Comparison of ENCODE assay signal across 6 cellular contexts in the genomic region with DNA sequence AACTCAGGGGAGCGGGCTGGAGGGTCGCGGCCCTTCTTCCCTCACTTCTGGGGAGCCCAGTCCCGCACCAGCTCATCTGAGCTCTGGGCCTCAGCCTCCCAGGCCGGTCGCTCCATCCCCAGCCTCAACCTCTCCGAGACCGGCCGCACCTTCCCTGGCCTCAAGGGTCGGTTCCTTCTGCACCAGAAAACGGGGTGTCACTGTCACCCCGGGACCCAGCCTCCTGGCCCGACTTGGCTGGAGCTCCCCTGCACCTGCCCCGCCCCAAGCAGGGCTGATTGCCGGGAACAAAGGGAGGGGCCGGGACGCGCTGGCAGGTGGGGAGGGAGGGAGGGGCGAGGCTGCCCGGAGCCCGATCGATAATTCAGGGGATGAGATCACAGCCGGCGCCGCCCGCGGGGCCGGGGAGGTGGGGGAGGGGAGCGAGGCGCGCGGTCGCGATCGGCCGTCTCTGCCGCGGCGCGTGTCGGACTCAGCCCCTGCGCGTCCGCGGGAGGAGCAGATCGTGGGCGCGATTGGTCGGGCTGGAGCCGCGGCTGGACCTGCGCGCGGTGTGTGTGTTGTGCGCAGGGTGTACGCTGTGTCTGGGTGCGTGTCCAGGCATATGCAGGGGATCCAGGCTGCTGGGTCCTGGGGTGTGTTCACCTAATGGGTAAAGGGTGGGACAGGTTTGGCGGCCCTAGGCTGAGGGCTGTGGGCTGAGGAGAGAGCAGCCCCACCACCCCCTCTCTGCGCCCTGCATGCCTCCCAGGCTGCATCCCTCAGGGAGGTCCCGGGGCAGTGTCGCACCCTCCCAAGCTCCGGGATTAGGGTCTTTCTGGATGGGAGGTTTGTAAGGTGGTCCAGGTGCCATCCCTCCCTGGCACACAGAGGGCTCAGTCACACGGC. TPM values are rescaled to one million over a fixed set of nuclear protein-coding genes. Genes with fewer than 3 reads are reported as not detected.
DNase-seq lines count a peak whose midpoint lies in the region; ATAC-seq, FAIRE-seq and TF ChIP-seq lines count a peak whose summit lies in the region.

No MANE protein-coding gene starts in this region.

- H3K9me3 ChIP-seq in gastroesophageal sphincter = no peaks in the 10 kb centered on the region

- no peak for TF ChIP-seq CTCF in gastroesophageal sphincter (IDR thresholded peaks at IDR 0.05)
- no peak for TF ChIP-seq CTCF in foreskin keratinocyte (conservative IDR thresholded peaks at IDR 0.05)

- H3K36me3 Mint-ChIP-seq in activated naive CD4-positive, alpha-beta T cell treated with anti-CD3 and anti-CD28 coated beads, Interleukin-2, amount 50 U/mL, for 24 hours = no peaks in the 10 kb centered on the region
- H3K36me3 Mint-ChIP-seq in stimulated activated naive B cell treated with anti-CD40 and anti-IgM and Interleukin-4, amounts not matched to agents 10 μg/mL and 1 μg/mL and 100 μg/mL, for 72 hours = peaks cover 0 to 2% of the 10 kb centered on the region in 2 donors

- peaks cover 0 to 31% (median 16%) of the 10 kb centered on the region in 3 donors for H3K4me1 ChIP-seq in gastroesophageal sphincter
- no peaks in the 10 kb centered on the region for H3K4me1 ChIP-seq in foreskin keratinocyte

- no peak for DNase-seq in activated naive CD4-positive, alpha-beta T cell treated with Interleukin-2 at 50 U/mL for 16 hours
- DNase-seq in stimulated activated naive B cell treated with anti-CD40 and anti-IgM and Interleukin-4, amounts not matched to agents 10 μg/mL and 1 μg/mL and 100 μg/mL, for 72 hours = no peak
- no peak for DNase-seq in GM19239 (ENCODE audit: insufficient read length, low spot score)
- no peak for DNase-seq in foreskin keratinocyte

- no peak overlapping the region for H3K27ac Mint-ChIP-seq in activated naive CD4-positive, alpha-beta T cell treated with anti-CD3 and anti-CD28 coated beads, Interleukin-2, amount 50 U/mL, for 24 hours
- no peak overlapping the region for H3K27ac Mint-ChIP-seq in stimulated activated naive B cell treated with anti-CD40 and anti-IgM and Interleukin-4, amounts not matched to agents 10 μg/mL and 1 μg/mL and 100 μg/mL, for 72 hours

- H3K27ac ChIP-seq in gastroesophageal sphincter = peak overlapping the region in 3 of 4 donors; percentile 38 to 88 (median 73)
- H3K27ac ChIP-seq in foreskin keratinocyte = no peak overlapping the region

- H3K27me3 ChIP-seq in gastroesophageal sphincter = peaks cover 15% of the 10 kb centered on the region
- H3K27me3 ChIP-seq in foreskin keratinocyte = peaks cover 29% of the 10 kb centered on the region

- WGBS in gastroesophageal sphincter (ENCODE audit: low coverage in 1 of 2), 2 donors = no CpG with 5 or more reads among the region's 63 CpGs

- no peak for FAIRE-seq in GM19239 (lab: Jason Lieb, UNC)

- H3K27me3 Mint-ChIP-seq in activated naive CD4-positive, alpha-beta T cell treated with anti-CD3 and anti-CD28 coated beads, Interleukin-2, amount 50 U/mL, for 24 hours = peaks cover 14% of the 10 kb centered on the region
- H3K27me3 Mint-ChIP-seq in stimulated activated naive B cell treated with anti-CD40 and anti-IgM and Interleukin-4, amounts not matched to agents 10 μg/mL and 1 μg/mL and 100 μg/mL, for 72 hours = peaks cover 26 to 38% of the 10 kb centered on the region in 2 donors

- ATAC-seq in gastroesophageal sphincter (peak; percentile 45), foreskin keratinocyte (no peak)
- peak in 1 of 2 donors; percentile 20 for ATAC-seq in stimulated activated naive B cell treated with anti-CD40 and anti-IgM and Interleukin-4, amounts not matched to agents 10 μg/mL and 1 μg/mL and 100 μg/mL, for 72 hours (replicated peaks)

- H3K36me3 ChIP-seq in gastroesophageal sphincter = no peaks in the 10 kb centered on the region

- H3K4me3 ChIP-seq in gastroesophageal sphincter = peak overlapping the region; percentile 8 to 79

- no peak for TF ChIP-seq POLR2A in gastroesophageal sphincter (IDR thresholded peaks at IDR 0.05)

- no peak for TF ChIP-seq EP300 in gastroesophageal sphincter (IDR thresholded peaks at IDR 0.05)

- no peaks in the 10 kb centered on the region for H3K9me3 Mint-ChIP-seq in activated naive CD4-positive, alpha-beta T cell treated with anti-CD3 and anti-CD28 coated beads, Interleukin-2, amount 50 U/mL, for 24 hours
- peaks cover 7 to 20% of the 10 kb centered on the region in 2 donors for H3K9me3 Mint-ChIP-seq in stimulated activated naive B cell treated with anti-CD40 and anti-IgM and Interleukin-4, amounts not matched to agents 10 μg/mL and 1 μg/mL and 100 μg/mL, for 72 hours

- H3K4me1 Mint-ChIP-seq in activated naive CD4-positive, alpha-beta T cell treated with anti-CD3 and anti-CD28 coated beads, Interleukin-2, amount 50 U/mL, for 24 hours = peaks cover 5% of the 10 kb centered on the region
- peaks cover 2 to 6% of the 10 kb centered on the region in 2 donors for H3K4me1 Mint-ChIP-seq in stimulated activated naive B cell treated with anti-CD40 and anti-IgM and Interleukin-4, amounts not matched to agents 10 μg/mL and 1 μg/mL and 100 μg/mL, for 72 hours

- peak overlapping the region; percentile 80 for H3K4me3 Mint-ChIP-seq in activated naive CD4-positive, alpha-beta T cell treated with anti-CD3 and anti-CD28 coated beads, Interleukin-2, amount 50 U/mL, for 24 hours
- peak overlapping the region; percentile 69 to 83 for H3K4me3 Mint-ChIP-seq in stimulated activated naive B cell treated with anti-CD40 and anti-IgM and Interleukin-4, amounts not matched to agents 10 μg/mL and 1 μg/mL and 100 μg/mL, for 72 hours

RNA-seq across cellular contexts. Expression of a gene that starts 1.1 kb away (rescaled TPM):
- total RNA-seq in gastroesophageal sphincter (10 to 100 TPM; 14.7 to 24.6 (median 20.4) TPM), foreskin keratinocyte (0.42 and 0.54 TPM in 2 replicates)
- polyA plus RNA-seq in foreskin keratinocyte = 0.38 and 0.41 TPM in 2 replicates

RNA-seq across cellular contexts. Expression of a gene that starts 34.4 kb away (rescaled TPM):
- total RNA-seq in gastroesophageal sphincter = under 1 TPM in 3 of 4 donors, not detected in 1; 0.20 to 0.46 (median 0.40) TPM
- total RNA-seq in foreskin keratinocyte = 0.07 and 0.10 TPM in 2 replicates
- 0.09 and 0.15 TPM in 2 replicates for polyA plus RNA-seq in foreskin keratinocyte

RNA-seq across cellular contexts. Expression of a gene that starts 45.4 kb away (rescaled TPM):
- total RNA-seq in gastroesophageal sphincter = 10 to 100 TPM; 50.3 to 83.9 (median 69.7) TPM
- 7.3 and 7.9 TPM in 2 replicates for total RNA-seq in foreskin keratinocyte
- 7.6 and 9.9 TPM in 2 replicates for polyA plus RNA-seq in foreskin keratinocyte

RNA-seq across cellular contexts. Expression of a gene that starts 53.0 kb away (rescaled TPM):
- 1 to 10 TPM in 1 of 4 donors, under 1 TPM in 2, not detected in 1; 0.19 to 2.7 (median 0.67) TPM for total RNA-seq in gastroesophageal sphincter
- 4.3 and 5.2 TPM in 2 replicates for total RNA-seq in foreskin keratinocyte
- polyA plus RNA-seq in foreskin keratinocyte = 4.0 and 5.5 TPM in 2 replicates

Comparison
In these comparisons a context has a peak if more than half of its experiments do, and no peak if none do; other contexts are left out.
1. RNA of a gene that starts 1.1 kb away (total RNA-seq): 14.7 to 24.6 TPM in gastroesophageal sphincter; 0.42 to 0.54 TPM in foreskin keratinocyte; every median in the first group is over 10 times any median in the second.